Comparison of ENCODE assay signal across 15 cellular contexts in genomic region chr19:33676999-33677665, GRCh38. TPM values are rescaled to one million over a fixed set of nuclear protein-coding genes. Genes with fewer than 3 reads are reported as not detected.
"Had no signal": no experiment of that assay in that cellular context is flagged by ENCODE, and none has a peak within 500 bp of the region (broad histone marks: within the 10 kb centered on the region; RNA-seq: fewer than 3 reads in every experiment).

No MANE protein-coding gene starts in this region.

- ATAC-seq: activated CD4-positive, CD25-positive, alpha-beta regulatory T cell treated with anti-CD3 and anti-CD28 coated beads, Interleukin-2, amount 50 U/mL, for 24 hours; activated CD8-positive, alpha-beta memory T cell treated with anti-CD3 and anti-CD28 coated beads, Interleukin-2, amount 10 ng/mL, durations not matched to agents 7 days and 5 days; activated T-cell treated with anti-CD3 and anti-CD28 coated beads, Interleukin-2, amount 50 U/mL, for 4 hours; left lung; sciatic nerve; stimulated activated naive CD8-positive, alpha-beta T cell treated with anti-CD3 and anti-CD28 coated beads, Interleukin-15, Interleukin-2, amounts not matched to agents 100 U/mL and 50 U/mL, for 24 hours had no signal

- H3K4me3 ChIP-seq: breast epithelium, esophagus squamous epithelium, left lung, thoracic aorta had no signal

- H3K27ac ChIP-seq: breast epithelium, esophagus squamous epithelium, left lung, thoracic aorta had no signal

- DNase-seq: activated CD8-positive, alpha-beta memory T cell treated with anti-CD3 and anti-CD28 coated beads, Interleukin-2, amount 10 ng/mL, durations not matched to agents 7 days and 5 days; activated naive CD4-positive, alpha-beta T cell; activated T-cell treated with anti-CD3 and anti-CD28 coated beads, Interleukin-2, amount 50 U/mL, for 4 hours; esophagus squamous epithelium; foreskin fibroblast; left lung; occipital lobe; stimulated activated CD4-positive, alpha-beta T cell treated with anti-CD3 and anti-CD28 coated beads, Interleukin-12 subunit alpha, Interleukin-12 subunit beta, amount 100 ng/mL, for 4 hours; stimulated activated CD4-positive, alpha-beta T cell treated with anti-CD3 and anti-CD28 coated beads, Interleukin-2, amount 100 ng/mL, for 48 hours; stimulated activated naive CD8-positive, alpha-beta T cell treated with anti-CD3 and anti-CD28 coated beads, Interleukin-15, Interleukin-2, amounts not matched to agents 100 U/mL and 50 U/mL, for 24 hours; T-helper 2 cell had no signal

- H3K4me1 ChIP-seq: breast epithelium, esophagus squamous epithelium, left lung had no signal

- H3K9me3 ChIP-seq: breast epithelium, esophagus squamous epithelium, left lung, thoracic aorta had no signal

- H3K36me3 ChIP-seq: breast epithelium, esophagus squamous epithelium, left lung, thoracic aorta had no signal

RNA-seq across cellular contexts. Expression of gene CHST8, which starts 55.4 kb away (rescaled TPM):
- total RNA-seq: activated CD8-positive, alpha-beta memory T cell treated with anti-CD3 and anti-CD28 coated beads, Interleukin-2, amount 10 ng/mL, durations not matched to agents 7 days and 5 days; activated T-cell treated with anti-CD3 and anti-CD28 coated beads, Interleukin-2, amount 50 U/mL, for 4 hours had no signal
